ENCODE assay signal across 12 cellular contexts in genomic region chr22:46025973-46026906, GRCh38. TPM values are rescaled to one million over a fixed set of nuclear protein-coding genes. Genes with fewer than 3 reads are reported as not detected.
DNase-seq lines count a peak whose midpoint lies in the region; ATAC-seq and TF ChIP-seq lines count a peak whose summit lies in the region.
"Had no signal": no experiment of that assay in that cellular context is flagged by ENCODE, and none has a peak within 500 bp of the region (broad histone marks: within the 10 kb centered on the region; RNA-seq: fewer than 3 reads in every experiment).

No MANE protein-coding gene starts in this region.

- H3K36me3 Mint-ChIP-seq in CD14-positive monocyte: peaks cover 0 to 2% of the 10 kb centered on the region in 2 donors
- H3K36me3 Mint-ChIP-seq in activated naive CD8-positive, alpha-beta T cell treated with anti-CD3 and anti-CD28 coated beads, Interleukin-2, amount 10 ng/mL, durations not matched to agents 7 days and 5 days: no peaks in the 10 kb centered on the region
- H3K36me3 Mint-ChIP-seq in activated CD8-positive, alpha-beta T cell treated with anti-CD3 and anti-CD28 coated beads for 36 hours (ENCODE audit: low read depth): no peaks in the 10 kb centered on the region

- H3K4me1 Mint-ChIP-seq in CD14-positive monocyte: peaks cover 14% of the 10 kb centered on the region
- peaks cover 8% of the 10 kb centered on the region for H3K4me1 Mint-ChIP-seq in activated naive CD8-positive, alpha-beta T cell treated with anti-CD3 and anti-CD28 coated beads, Interleukin-2, amount 10 ng/mL, durations not matched to agents 7 days and 5 days
- peaks cover 9% of the 10 kb centered on the region for H3K4me1 Mint-ChIP-seq in activated CD8-positive, alpha-beta T cell treated with anti-CD3 and anti-CD28 coated beads for 36 hours (ENCODE audit: low read depth)

- peak overlapping the region; percentile 68 for H3K4me3 ChIP-seq in left ventricle myocardium inferior

- DNase-seq in CD14-positive monocyte (ENCODE audit: low spot score) (no peak), left ventricle myocardium inferior (peak; percentile 11), posterior cingulate gyrus (peak in 6 of 10 donors; percentile 7 to 77 (median 36)), hypothalamus (lab: John Stamatoyannopoulos, UW) (no peak), SHP77 (lab: John Stamatoyannopoulos, UW) (no peak), NCI-H1048 (lab: John Stamatoyannopoulos, UW) (no peak)
- no peak for DNase-seq in activated naive CD8-positive, alpha-beta T cell treated with anti-CD3 and anti-CD28 coated beads, Interleukin-2, amount 10 ng/mL, durations not matched to agents 7 days and 5 days
- no peak for DNase-seq in activated CD8-positive, alpha-beta T cell treated with anti-CD3 and anti-CD28 coated beads for 36 hours
- DNase-seq: BE2C, T-helper 9 cell had no signal

- H3K4me1 ChIP-seq in left ventricle myocardium inferior: peaks cover 49% of the 10 kb centered on the region
- H3K4me1 ChIP-seq: BE2C had no signal

- CTCF ChIA-PET in activated CD8-positive, alpha-beta T cell treated with anti-CD3 and anti-CD28 coated beads for 36 hours (lab: Charles Lee): interaction anchor here (1.0 to 1.8 kb wide), 4 partner anchors 9 to 96 kb away, joined by 3 to 7 read pairs (median 4); no protein-coding TSS in a partner anchor

- peaks cover 0 to 4% (median 0%) of the 10 kb centered on the region in 7 donors for H3K9me3 Mint-ChIP-seq in CD14-positive monocyte
- no peaks in the 10 kb centered on the region for H3K9me3 Mint-ChIP-seq in activated naive CD8-positive, alpha-beta T cell treated with anti-CD3 and anti-CD28 coated beads, Interleukin-2, amount 10 ng/mL, durations not matched to agents 7 days and 5 days
- H3K9me3 Mint-ChIP-seq in activated CD8-positive, alpha-beta T cell treated with anti-CD3 and anti-CD28 coated beads for 36 hours: no peaks in the 10 kb centered on the region

- peaks cover 17 to 30% (median 22%) of the 10 kb centered on the region in 3 donors for H3K27me3 Mint-ChIP-seq in CD14-positive monocyte (ENCODE audit: low read depth in 3 of 3)
- H3K27me3 Mint-ChIP-seq in activated naive CD8-positive, alpha-beta T cell treated with anti-CD3 and anti-CD28 coated beads, Interleukin-2, amount 10 ng/mL, durations not matched to agents 7 days and 5 days: peaks cover 33% of the 10 kb centered on the region
- H3K27me3 Mint-ChIP-seq in activated CD8-positive, alpha-beta T cell treated with anti-CD3 and anti-CD28 coated beads for 36 hours: peaks cover 28% of the 10 kb centered on the region

- no peak for ATAC-seq in activated naive CD8-positive, alpha-beta T cell treated with anti-CD3 and anti-CD28 coated beads, Interleukin-2, amount 10 ng/mL, durations not matched to agents 7 days and 5 days (ENCODE audit: low read depth)
- ATAC-seq in activated CD8-positive, alpha-beta T cell treated with anti-CD3 and anti-CD28 coated beads for 36 hours: no peak
- ATAC-seq: HCT116 had no signal

- intact Hi-C loops in CD14-positive monocyte (cut with micrococcal nuclease): no loop called here
- intact Hi-C loops in left ventricle myocardium inferior (cut with micrococcal nuclease): no loop called here
- intact Hi-C loops in posterior cingulate gyrus (cut with DNase I): no loop called here
- intact Hi-C loops in activated CD8-positive, alpha-beta T cell treated with anti-CD3 and anti-CD28 coated beads for 36 hours (cut with micrococcal nuclease): no loop called here

- peak overlapping the region; percentile 71 to 91 for H3K4me3 Mint-ChIP-seq in CD14-positive monocyte
- H3K4me3 Mint-ChIP-seq in activated naive CD8-positive, alpha-beta T cell treated with anti-CD3 and anti-CD28 coated beads, Interleukin-2, amount 10 ng/mL, durations not matched to agents 7 days and 5 days: peak overlapping the region; percentile 40
- no peak overlapping the region for H3K4me3 Mint-ChIP-seq in activated CD8-positive, alpha-beta T cell treated with anti-CD3 and anti-CD28 coated beads for 36 hours

- TF ChIP-seq CTCF in CD14-positive monocyte (IDR thresholded peaks at IDR 0.05) (no peak), left ventricle myocardium inferior (IDR thresholded peaks at IDR 0.05; ENCODE audit: borderline replicate concordance) (no peak)
- no peak for TF ChIP-seq CTCF in activated CD8-positive, alpha-beta T cell treated with anti-CD3 and anti-CD28 coated beads for 36 hours (IDR thresholded peaks at IDR 0.05)

- peak overlapping the region in 1 of 7 donors; percentile 28 for H3K27ac Mint-ChIP-seq in CD14-positive monocyte
- no peak overlapping the region for H3K27ac Mint-ChIP-seq in activated naive CD8-positive, alpha-beta T cell treated with anti-CD3 and anti-CD28 coated beads, Interleukin-2, amount 10 ng/mL, durations not matched to agents 7 days and 5 days
- no peak overlapping the region for H3K27ac Mint-ChIP-seq in activated CD8-positive, alpha-beta T cell treated with anti-CD3 and anti-CD28 coated beads for 36 hours

- H3K9me3 ChIP-seq in left ventricle myocardium inferior (replicated peaks): no peaks in the 10 kb centered on the region
- H3K9me3 ChIP-seq: BE2C had no signal

- no peaks in the 10 kb centered on the region for H3K27me3 ChIP-seq in left ventricle myocardium inferior (ENCODE audit: low read depth)
- H3K27me3 ChIP-seq: BE2C had no signal

- POLR2A ChIA-PET in activated naive CD8-positive, alpha-beta T cell treated with anti-CD3 and anti-CD28 coated beads, Interleukin-2, amount 10 ng/mL, durations not matched to agents 7 days and 5 days (lab: Charles Lee): interaction anchor here (1.3 kb wide), 1 partner anchor 13 kb away, joined by 4 read pairs; no protein-coding TSS in a partner anchor
- POLR2A ChIA-PET in activated CD8-positive, alpha-beta T cell treated with anti-CD3 and anti-CD28 coated beads for 36 hours (lab: Charles Lee): interaction anchor here (1.0 to 1.9 kb wide), 4 partner anchors 9 to 13 kb away, joined by 3 to 6 read pairs (median 4); no protein-coding TSS in a partner anchor

- peak overlapping the region; percentile 89 for H3K27ac ChIP-seq in left ventricle myocardium inferior (replicated peaks)

- no peaks in the 10 kb centered on the region for H3K36me3 ChIP-seq in left ventricle myocardium inferior
- H3K36me3 ChIP-seq: BE2C had no signal

RNA-seq across cellular contexts. Expression of gene WNT7B, which starts 49.3 kb away (rescaled TPM):
- polyA plus RNA-seq in CD14-positive monocyte: not detected
- not detected for total RNA-seq in activated naive CD8-positive, alpha-beta T cell treated with anti-CD3 and anti-CD28 coated beads, Interleukin-2, amount 10 ng/mL, durations not matched to agents 7 days and 5 days
- total RNA-seq in left ventricle myocardium inferior: not detected
- total RNA-seq in activated CD8-positive, alpha-beta T cell treated with anti-CD3 and anti-CD28 coated beads for 36 hours: not detected
- total RNA-seq: dermis blood vessel endothelial cell had no signal

Comparison
In these comparisons a context has a peak if more than half of its experiments do, and no peak if none do; other contexts are left out.
1. DNase-seq: peak in left ventricle myocardium inferior (single experiment) and posterior cingulate gyrus (6 of 10); none in CD14-positive monocyte (single experiment), activated naive CD8-positive, alpha-beta T cell treated with anti-CD3 and anti-CD28 coated beads, Interleukin-2, amount 10 ng/mL, durations not matched to agents 7 days and 5 days (single experiment), hypothalamus (0 of 51), activated CD8-positive, alpha-beta T cell treated with anti-CD3 and anti-CD28 coated beads for 36 hours (single experiment), SHP77 (0 of 2) and NCI-H1048 (single experiment).